Comparison of ENCODE assay signal across 33 cellular contexts in genomic region chrX:67949270-67949669, GRCh38.
"Had no signal": no experiment of that assay in that cellular context is flagged by ENCODE, and none has a peak within 500 bp of the region (broad histone marks: within the 10 kb centered on the region; RNA-seq: fewer than 3 reads in every experiment).

No MANE protein-coding gene starts in this region.

- DNase-seq: activated effector memory CD4-positive, alpha-beta T cell treated with anti-CD3 and anti-CD28 coated beads, Interleukin-2, amount 50 U/mL, for 16 hours; activated effector memory CD4-positive, alpha-beta T cell treated with Interleukin-2 at 50 U/mL for 16 hours; activated gamma-delta T cell; activated gamma-delta T cell treated with Interleukin-2 at 50 U/mL for 16 hours; activated naive CD4-positive, alpha-beta T cell; activated naive CD4-positive, alpha-beta T cell treated with anti-CD3 and anti-CD28 coated beads for 36 hours; activated naive CD4-positive, alpha-beta T cell treated with anti-CD3 and anti-CD28 coated beads, Interleukin-2, amount 10 ng/mL, durations not matched to agents 7 days and 5 days; activated naive CD4-positive, alpha-beta T cell treated with anti-CD3 and anti-CD28 coated beads, Interleukin-2, amount 50 U/mL, for 16 hours; activated naive CD4-positive, alpha-beta T cell treated with Interleukin-2 at 50 U/mL for 16 hours; activated naive CD8-positive, alpha-beta T cell treated with anti-CD3 and anti-CD28 coated beads for 36 hours; activated naive CD8-positive, alpha-beta T cell treated with anti-CD3 and anti-CD28 coated beads, Interleukin-2, amount 10 ng/mL, durations not matched to agents 7 days and 5 days; activated naive CD8-positive, alpha-beta T cell treated with anti-CD3 and anti-CD28 coated beads, Interleukin-2, amount 50 U/mL, for 24 hours; activated T-cell treated with anti-CD3 and anti-CD28 coated beads, Interleukin-2, amount 50 U/mL, for 1 hour; activated T-cell treated with anti-CD3 and anti-CD28 coated beads, Interleukin-2, amount 50 U/mL, for 24 hours; activated T-cell treated with anti-CD3 and anti-CD28 coated beads, Interleukin-2, amount 50 U/mL, for 4 hours; activated T-cell treated with anti-CD3 and anti-CD28 coated beads, Interleukin-2, amount 50 U/mL, for 48 hours; activated T-cell treated with anti-CD3 and anti-CD28 coated beads, Interleukin-2, amount 50 U/mL, for 72 hours; adrenal gland; amniotic stem cell; amygdala; anterior cingulate cortex; aorta; body of pancreas; brain microvascular endothelial cell; caudate nucleus; central memory CD4-positive, alpha-beta T cell; cerebellar nuclear complex had no signal

- H3K27me3 ChIP-seq: ascending aorta, body of pancreas, brain microvascular endothelial cell, breast epithelium, cardiac muscle cell had no signal

- H3K4me3 ChIP-seq: adrenal gland, ascending aorta, body of pancreas, breast epithelium, cardiac muscle cell had no signal

- H3K36me3 ChIP-seq: adrenal gland, ascending aorta, brain microvascular endothelial cell, breast epithelium, cardiac muscle cell had no signal

- FAIRE-seq: bronchial epithelial cell had no signal

- ATAC-seq: activated naive CD4-positive, alpha-beta T cell treated with anti-CD3 and anti-CD28 coated beads, Interleukin-2, amount 50 U/mL, for 72 hours; activated naive CD8-positive, alpha-beta T cell treated with anti-CD3 and anti-CD28 coated beads, Interleukin-2, amount 50 U/mL, for 24 hours; activated T-cell treated with anti-CD3 and anti-CD28 coated beads, Interleukin-2, amount 50 U/mL, for 4 hours; activated T-cell treated with anti-CD3 and anti-CD28 coated beads, Interleukin-2, amount 50 U/mL, for 72 hours; activated T-helper 17 cell treated with anti-CD3 and anti-CD28 coated beads, Interleukin-2, amount 50 U/mL, for 72 hours; body of pancreas had no signal

- H3K27ac ChIP-seq: adrenal gland, ascending aorta, body of pancreas, brain microvascular endothelial cell, breast epithelium, cardiac muscle cell had no signal

- H3K9me3 ChIP-seq: adrenal gland, ascending aorta, body of pancreas had no signal

- H3K4me1 ChIP-seq: adrenal gland, ascending aorta, body of pancreas, breast epithelium had no signal
